Comparison of ENCODE assay signal across 2 cellular contexts in the genomic region with DNA sequence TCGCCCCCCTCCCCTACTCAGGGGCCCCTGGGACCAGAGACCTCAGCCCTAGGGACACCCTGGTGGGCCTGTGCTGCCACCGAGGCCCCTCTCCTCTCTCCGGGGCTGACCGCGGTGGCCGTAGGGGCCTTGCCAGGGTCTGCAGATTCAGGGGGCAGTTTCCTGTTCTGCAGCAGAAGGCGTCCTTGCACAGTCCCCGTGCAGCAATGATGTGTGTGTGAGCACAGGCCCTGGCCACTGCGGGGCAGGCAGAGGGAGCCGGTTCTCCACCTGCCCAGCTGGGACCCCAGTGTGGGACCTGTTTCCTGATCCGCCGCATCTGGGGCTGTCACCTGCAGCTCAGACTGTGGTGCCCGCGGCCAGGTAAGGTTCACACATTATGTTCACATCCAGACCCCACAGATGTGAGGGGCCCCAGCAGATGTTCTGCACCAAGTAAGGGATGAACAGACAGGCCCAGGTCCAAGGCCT.
TF ChIP-seq lines count a peak whose summit lies in the region.

No MANE protein-coding gene starts in this region.

TF ChIP-seq in HEK293T, 16 proteins besides CTCF, POLR2A, EP300 and RAD21 (continued from another document):
- no peak for TF ChIP-seq ELF4 (IDR thresholded peaks at IDR 0.05)
- TF ChIP-seq TARDBP (IDR thresholded peaks at IDR 0.05), result no peak
- TF ChIP-seq LEF1 (IDR thresholded peaks at IDR 0.05; ENCODE audit: borderline replicate concordance), result no peak
- no peak for TF ChIP-seq NFRKB (IDR thresholded peaks at IDR 0.05)
- no peak for TF ChIP-seq BHLHE40 (IDR thresholded peaks at IDR 0.05; ENCODE audit: borderline replicate concordance)
- TF ChIP-seq SP1 (IDR thresholded peaks at IDR 0.05), result no peak
- TF ChIP-seq FOXM1 (IDR thresholded peaks at IDR 0.05; ENCODE audit: borderline replicate concordance), result no peak
- TF ChIP-seq PKNOX1 (IDR thresholded peaks at IDR 0.05), result no peak
- no peak for TF ChIP-seq ZNF384 (IDR thresholded peaks at IDR 0.05)
- TF ChIP-seq FOXA1 (IDR thresholded peaks at IDR 0.05), result no peak

TF ChIP-seq in H1, 55 proteins besides CTCF, POLR2A, EP300 and RAD21 (continued from another document):
- TF ChIP-seq CHD7 (IDR thresholded peaks at IDR 0.05; ENCODE audit: insufficient replicate concordance, low read length) (no peak), YY1 (IDR thresholded peaks at IDR 0.05; ENCODE audit: low read depth, low read length) (no peak), SUZ12 (IDR thresholded peaks at IDR 0.05; ENCODE audit: low read length) (no peak), USF2 (IDR thresholded peaks at IDR 0.05; ENCODE audit: low read length) (no peak), EGR1 (IDR thresholded peaks at IDR 0.05; ENCODE audit: borderline replicate concordance, low read depth, low read length) (no peak), CREB1 (IDR thresholded peaks at IDR 0.05) (no peak), FOSL1 (IDR thresholded peaks at IDR 0.05; ENCODE audit: insufficient read depth, low read depth, low read length) (no peak), RXRA (IDR thresholded peaks at IDR 0.05; ENCODE audit: insufficient read depth, low read depth, low read length) (no peak), KDM1A (IDR thresholded peaks at IDR 0.05; ENCODE audit: borderline replicate concordance, low read length) (no peak)
- TF ChIP-seq, protein P1, sequence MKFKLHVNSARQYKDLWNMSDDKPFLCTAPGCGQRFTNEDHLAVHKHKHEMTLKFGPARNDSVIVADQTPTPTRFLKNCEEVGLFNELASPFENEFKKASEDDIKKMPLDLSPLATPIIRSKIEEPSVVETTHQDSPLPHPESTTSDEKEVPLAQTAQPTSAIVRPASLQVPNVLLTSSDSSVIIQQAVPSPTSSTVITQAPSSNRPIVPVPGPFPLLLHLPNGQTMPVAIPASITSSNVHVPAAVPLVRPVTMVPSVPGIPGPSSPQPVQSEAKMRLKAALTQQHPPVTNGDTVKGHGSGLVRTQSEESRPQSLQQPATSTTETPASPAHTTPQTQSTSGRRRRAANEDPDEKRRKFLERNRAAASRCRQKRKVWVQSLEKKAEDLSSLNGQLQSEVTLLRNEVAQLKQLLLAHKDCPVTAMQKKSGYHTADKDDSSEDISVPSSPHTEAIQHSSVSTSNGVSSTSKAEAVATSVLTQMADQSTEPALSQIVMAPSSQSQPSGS (IDR thresholded peaks at IDR 0.05; ENCODE audit: low read length), result no peak
- TF ChIP-seq, protein P2, sequence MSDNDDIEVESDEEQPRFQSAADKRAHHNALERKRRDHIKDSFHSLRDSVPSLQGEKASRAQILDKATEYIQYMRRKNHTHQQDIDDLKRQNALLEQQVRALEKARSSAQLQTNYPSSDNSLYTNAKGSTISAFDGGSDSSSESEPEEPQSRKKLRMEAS (IDR thresholded peaks at IDR 0.05), result no peak
TF ChIP-seq in H1: peak in this region for 0.
